12 cellular contexts compared by ENCODE assay signal in the genomic region with DNA sequence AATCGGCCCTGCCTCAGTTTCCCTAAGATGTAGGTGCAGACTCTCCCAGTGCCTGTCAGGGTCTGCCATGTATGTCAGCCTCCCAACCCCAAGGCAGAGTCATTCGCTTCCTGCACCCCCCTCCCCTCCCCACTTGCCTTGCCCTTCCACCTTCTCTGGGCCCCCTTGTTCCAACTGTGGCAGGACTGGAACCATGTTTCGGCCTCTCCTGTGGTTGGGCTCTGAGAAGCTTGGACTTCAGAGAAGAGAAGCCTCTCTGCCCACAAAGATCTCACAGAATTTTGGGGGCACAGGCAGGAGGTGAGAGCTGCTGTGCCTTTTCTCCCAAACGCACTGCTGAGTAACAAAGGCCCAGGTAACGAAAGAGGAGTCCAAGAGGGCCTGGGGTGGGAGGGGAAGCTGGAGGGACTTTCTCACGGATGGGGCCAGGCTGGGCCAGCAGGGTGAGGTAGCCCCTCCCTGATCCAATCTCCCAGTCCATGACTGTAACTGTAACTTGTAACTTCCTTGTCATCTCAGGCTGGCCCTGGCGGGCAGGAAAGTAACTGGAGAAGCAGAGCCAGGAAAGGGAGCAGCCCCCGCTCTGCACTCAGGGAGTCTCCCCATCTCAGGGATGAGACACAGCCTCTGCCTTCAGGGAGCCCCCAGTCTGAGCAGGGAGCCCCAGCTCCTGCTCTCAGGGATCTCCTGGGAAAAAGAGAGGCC. TPM values are rescaled to one million over a fixed set of nuclear protein-coding genes. Genes with fewer than 3 reads are reported as not detected.
A peak's percentile ranks its signal among the peaks of the same experiment; 100 is the strongest.
DNase-seq lines count a peak whose midpoint lies in the region; ATAC-seq and FAIRE-seq lines count a peak whose summit lies in the region.
"Had no signal": no experiment of that assay in that cellular context is flagged by ENCODE, and none has a peak within 500 bp of the region (broad histone marks: within the 10 kb centered on the region; RNA-seq: fewer than 3 reads in every experiment).

No MANE protein-coding gene starts in this region.

- no peaks in the 10 kb centered on the region for H3K9me3 ChIP-seq in mesenchymal stem cell (ENCODE audit: control insufficient read depth, low read length)
- H3K9me3 ChIP-seq in T-helper 17 cell (ENCODE audit: control insufficient read depth, low read length, poor library complexity, severe bottlenecking): no peaks in the 10 kb centered on the region
- H3K9me3 ChIP-seq: upper lobe of right lung had no signal

- 57% methylated on average over 8 of the region's 8 CpGs for WGBS in mesenchymal stem cell

- no peak overlapping the region for H3K4me3 Mint-ChIP-seq in T-helper 17 cell
- H3K4me3 Mint-ChIP-seq: activated B cell treated with CpG ODN at 0.5 μM for 24 hours; activated naive CD8-positive, alpha-beta T cell; CD4-positive, alpha-beta T cell had no signal

- no peaks in the 10 kb centered on the region for H3K79me1 ChIP-seq in mesenchymal stem cell (replicated peaks; ENCODE audit: low read length, poor library complexity, severe bottlenecking)

- H3K27ac Mint-ChIP-seq in T-helper 17 cell: no peak overlapping the region
- H3K27ac Mint-ChIP-seq: activated B cell treated with CpG ODN at 0.5 μM for 24 hours; CD4-positive, alpha-beta T cell had no signal

- peaks cover 0 to 43% of the 10 kb centered on the region in 2 experiments for H3K27me3 ChIP-seq in mesenchymal stem cell (ENCODE audit: control insufficient read depth in 1 of 2, insufficient read depth in 1 of 2, low read length in 2 of 2)

- peaks cover 48% of the 10 kb centered on the region for H3K4me1 ChIP-seq in mesenchymal stem cell (ENCODE audit: control insufficient read depth, insufficient read depth, low read depth, low read length)

- H3K36me3 ChIP-seq in mesenchymal stem cell (ENCODE audit: control insufficient read depth in 1 of 2, insufficient read depth in 2 of 2, low read depth in 1 of 2, low read length in 2 of 2): peaks cover 1 to 13% of the 10 kb centered on the region in 2 experiments
- H3K36me3 ChIP-seq: upper lobe of right lung had no signal

- H2BK120ac ChIP-seq in mesenchymal stem cell (ENCODE audit: low read depth, low read length): peak overlapping the region; percentile 11

- peak overlapping the region; percentile 46 to 49 for H2BK12ac ChIP-seq in mesenchymal stem cell (ENCODE audit: low read length in 2 of 2)

- H3K27ac ChIP-seq in mesenchymal stem cell (ENCODE audit: low read length, poor library complexity, severe bottlenecking): no peak overlapping the region
- H3K27ac ChIP-seq: upper lobe of right lung had no signal

- no peak overlapping the region for H3K4me3 ChIP-seq in mesenchymal stem cell (ENCODE audit: insufficient read depth in 1 of 2, low read depth in 1 of 2, low read length in 2 of 2)
- H3K4me3 ChIP-seq: upper lobe of right lung had no signal

- H4K91ac ChIP-seq in mesenchymal stem cell (ENCODE audit: low read length): peak overlapping the region; percentile 69

- peaks cover 84% of the 10 kb centered on the region for H3K27me3 Mint-ChIP-seq in T-helper 17 cell

- H3K14ac ChIP-seq in mesenchymal stem cell (ENCODE audit: low read length in 2 of 2): no peak overlapping the region

- H3K36me3 Mint-ChIP-seq in T-helper 17 cell (ENCODE audit: low read depth): peaks cover 27% of the 10 kb centered on the region
- H3K36me3 Mint-ChIP-seq: activated naive CD8-positive, alpha-beta T cell had no signal

- no peak overlapping the region for H2AFZ ChIP-seq in mesenchymal stem cell (ENCODE audit: low read depth, low read length)

- no peak overlapping the region for H3K23ac ChIP-seq in mesenchymal stem cell (ENCODE audit: low read length in 2 of 2)

- H3K4me2 ChIP-seq in mesenchymal stem cell (ENCODE audit: low read length, poor library complexity, severe bottlenecking): no peak overlapping the region

- H3K4me1 Mint-ChIP-seq in T-helper 17 cell: peaks cover 30% of the 10 kb centered on the region

- peak overlapping the region; percentile 94 for H4K8ac ChIP-seq in mesenchymal stem cell (ENCODE audit: low read length)

- H2AK5ac ChIP-seq in mesenchymal stem cell (ENCODE audit: low read length, severe bottlenecking): no peak overlapping the region

- FAIRE-seq in G401.6 (lab: Jason Lieb, UNC): peak; percentile 51
- FAIRE-seq: H54 had no signal

- peak overlapping the region; percentile 18 for H3K9ac ChIP-seq in mesenchymal stem cell (ENCODE audit: low read length)

- H3K18ac ChIP-seq in mesenchymal stem cell (ENCODE audit: low read depth in 1 of 2, low read length in 2 of 2): peak overlapping the region; percentile 18 to 52

- ATAC-seq in HG02759 (IDR thresholded peaks at IDR 0.05; ENCODE audit: unreplicated experiment) (no peak), T-helper 17 cell (no peak)
- ATAC-seq: upper lobe of right lung had no signal

- DNase-seq in UCSD-AML1 (lab: John Stamatoyannopoulos, UW; ENCODE audit: unreplicated experiment) (peak; percentile 34), mesenchymal stem cell (no peak), NCI-H82 treated with DMSO at 0.1 percent for 48 hours (lab: John Stamatoyannopoulos, UW; ENCODE audit: unreplicated experiment) (no peak), T-helper 17 cell (no peak)
- DNase-seq: activated B cell treated with CpG ODN at 0.5 μM for 24 hours; CD4-positive, alpha-beta T cell; stimulated activated CD4-positive, alpha-beta T cell treated with anti-CD3 and anti-CD28 coated beads, Interleukin-2, amount 100 ng/mL, for 48 hours; upper lobe of right lung had no signal

- no peak overlapping the region for H2BK5ac ChIP-seq in mesenchymal stem cell (ENCODE audit: low read depth, low read length, poor library complexity, severe bottlenecking)

- peak overlapping the region; percentile 13 for H2BK15ac ChIP-seq in mesenchymal stem cell (ENCODE audit: low read depth, poor library complexity, severe bottlenecking)

- peak overlapping the region in 1 of 2 experiments; percentile 30 for H3K4ac ChIP-seq in mesenchymal stem cell (ENCODE audit: low read depth in 1 of 2, low read length in 2 of 2)

RNA-seq across cellular contexts. Expression of a gene that starts 11.4 kb away (rescaled TPM):
- polyA plus RNA-seq in mesenchymal stem cell (2013, experiment 1 of 2): 42.6 TPM
- polyA plus RNA-seq in mesenchymal stem cell (2013, experiment 2 of 2): 41.2 TPM
- total RNA-seq in T-helper 17 cell: 1 to 10 TPM; 1.5 to 4.5 TPM

RNA-seq across cellular contexts. Expression of a gene that starts 16.8 kb away (rescaled TPM):
- 49.2 TPM for polyA plus RNA-seq in mesenchymal stem cell (2013, experiment 1 of 2)
- 45.3 TPM for polyA plus RNA-seq in mesenchymal stem cell (2013, experiment 2 of 2)
- total RNA-seq in T-helper 17 cell: not detected
- total RNA-seq: activated B cell treated with CpG ODN at 0.5 μM for 24 hours; CD4-positive, alpha-beta T cell had no signal

RNA-seq across cellular contexts. Expression of a gene that starts 34.3 kb away (rescaled TPM):
- 12.1 TPM for polyA plus RNA-seq in mesenchymal stem cell (2013, experiment 1 of 2)
- 11.3 TPM for polyA plus RNA-seq in mesenchymal stem cell (2013, experiment 2 of 2)
- total RNA-seq in T-helper 17 cell: 10 to 100 TPM; 13.1 to 21.6 TPM

RNA-seq across cellular contexts. Expression of a gene that starts 34.6 kb away (rescaled TPM):
- polyA plus RNA-seq in mesenchymal stem cell (2013, experiment 1 of 2): 26.8 TPM
- polyA plus RNA-seq in mesenchymal stem cell (2013, experiment 2 of 2): 25.1 TPM
- 10 to 100 TPM; 41.4 to 54.2 TPM for total RNA-seq in T-helper 17 cell

RNA-seq across cellular contexts. Expression of a gene that starts 46.9 kb away (rescaled TPM):
- 65.7 TPM for polyA plus RNA-seq in mesenchymal stem cell (2013, experiment 1 of 2)
- polyA plus RNA-seq in mesenchymal stem cell (2013, experiment 2 of 2): 64.7 TPM
- 10 to 100 TPM; 18.7 to 25.1 TPM for total RNA-seq in T-helper 17 cell
